Comparison of ENCODE assay signal across 21 cellular contexts in genomic region chr20:43383026-43383795, GRCh38.
DNase-seq lines count a peak whose midpoint lies in the region; ATAC-seq lines count a peak whose summit lies in the region.
"Had no signal": no experiment of that assay in that cellular context is flagged by ENCODE, and none has a peak within 500 bp of the region (broad histone marks: within the 10 kb centered on the region; RNA-seq: fewer than 3 reads in every experiment).

No MANE protein-coding gene starts in this region.

- H3K27me3 ChIP-seq in mesenchymal stem cell (ENCODE audit: control insufficient read depth in 1 of 2, insufficient read depth in 1 of 2, low read length in 2 of 2), result no peaks in the 10 kb centered on the region
- H3K27me3 ChIP-seq: colonic mucosa, foreskin keratinocyte, uterus had no signal

- no peak overlapping the region for H2BK15ac ChIP-seq in mesenchymal stem cell (ENCODE audit: low read depth, poor library complexity, severe bottlenecking)

- no peak overlapping the region for H4K8ac ChIP-seq in mesenchymal stem cell (ENCODE audit: low read length)

- no peak overlapping the region for H3K27ac ChIP-seq in mesenchymal stem cell (ENCODE audit: low read length, poor library complexity, severe bottlenecking)
- H3K27ac ChIP-seq: C4-2B, colonic mucosa, foreskin keratinocyte, prostate gland, uterus had no signal

- H2AFZ ChIP-seq in mesenchymal stem cell (ENCODE audit: low read depth, low read length), result no peak overlapping the region

- H2BK120ac ChIP-seq in mesenchymal stem cell (ENCODE audit: low read depth, low read length), result no peak overlapping the region

- ATAC-seq in GM21717 (IDR thresholded peaks at IDR 0.05; ENCODE audit: unreplicated experiment) (peak; percentile 55), HG03571 (IDR thresholded peaks at IDR 0.05; ENCODE audit: unreplicated experiment) (no peak), HG03045 (IDR thresholded peaks at IDR 0.05; ENCODE audit: unreplicated experiment) (no peak)
- ATAC-seq: activated T-cell treated with anti-CD3 and anti-CD28 coated beads, Interleukin-2, amount 50 U/mL, for 4 hours; foreskin keratinocyte; HepG2 had no signal

- H3K4me3 ChIP-seq in mesenchymal stem cell (ENCODE audit: insufficient read depth in 1 of 2, low read depth in 1 of 2, low read length in 2 of 2), result peak overlapping the region in 1 of 2 experiments; percentile 34
- H3K4me3 ChIP-seq: colonic mucosa, prostate gland, smooth muscle cell, uterus had no signal

- no peak overlapping the region for H3K23ac ChIP-seq in mesenchymal stem cell (ENCODE audit: low read length in 2 of 2)

- no peak overlapping the region for H3K18ac ChIP-seq in mesenchymal stem cell (ENCODE audit: low read depth in 1 of 2, low read length in 2 of 2)

- no peak overlapping the region for H2BK5ac ChIP-seq in mesenchymal stem cell (ENCODE audit: low read depth, low read length, poor library complexity, severe bottlenecking)

- WGBS in mesenchymal stem cell, result 44% methylated on average over 6 of the region's 8 CpGs

- no peaks in the 10 kb centered on the region for H3K79me1 ChIP-seq in mesenchymal stem cell (replicated peaks; ENCODE audit: low read length, poor library complexity, severe bottlenecking)

- H3K9me3 ChIP-seq in mesenchymal stem cell (ENCODE audit: control insufficient read depth, low read length), result no peaks in the 10 kb centered on the region
- H3K9me3 ChIP-seq: colonic mucosa, prostate gland, uterus had no signal

- H4K91ac ChIP-seq in mesenchymal stem cell (ENCODE audit: low read length), result no peak overlapping the region

- DNase-seq in Daoy (ENCODE audit: low read depth) (peak; percentile 26), RPMI7951 (ENCODE audit: low read depth) (peak; percentile 67), mesenchymal stem cell (no peak), HK-2 (ENCODE audit: unreplicated experiment) (no peak), NK-92 (lab: John Stamatoyannopoulos, UW; ENCODE audit: unreplicated experiment) (no peak)
- DNase-seq: activated CD4-positive, alpha-beta memory T cell treated with anti-CD3 and anti-CD28 coated beads, Interleukin-2, amount 10 ng/mL, durations not matched to agents 7 days and 5 days; activated T-cell treated with anti-CD3 and anti-CD28 coated beads, Interleukin-2, amount 50 U/mL, for 4 hours; colonic mucosa; foreskin keratinocyte; GDM1; NCI-H1417; OCI-M1; stimulated activated CD4-positive, alpha-beta T cell treated with anti-CD3 and anti-CD28 coated beads, Interleukin-4, amount 100 ng/mL, for 1 hour; uterus had no signal

- no peak overlapping the region for H3K4me2 ChIP-seq in mesenchymal stem cell (ENCODE audit: low read length, poor library complexity, severe bottlenecking)
- H3K4me2 ChIP-seq: smooth muscle cell had no signal

- no peak overlapping the region for H2BK12ac ChIP-seq in mesenchymal stem cell (ENCODE audit: low read length in 2 of 2)

- peak overlapping the region; percentile 48 for H3K9ac ChIP-seq in mesenchymal stem cell (ENCODE audit: low read length)

- no peak overlapping the region for H3K14ac ChIP-seq in mesenchymal stem cell (ENCODE audit: low read length in 2 of 2)

- H2AK5ac ChIP-seq in mesenchymal stem cell (ENCODE audit: low read length, severe bottlenecking), result no peak overlapping the region

- no peaks in the 10 kb centered on the region for H3K36me3 ChIP-seq in mesenchymal stem cell (ENCODE audit: control insufficient read depth in 1 of 2, insufficient read depth in 2 of 2, low read depth in 1 of 2, low read length in 2 of 2)
- H3K36me3 ChIP-seq: colonic mucosa, prostate gland, uterus had no signal

- H3K4me1 ChIP-seq in mesenchymal stem cell (ENCODE audit: control insufficient read depth, insufficient read depth, low read depth, low read length), result no peaks in the 10 kb centered on the region
- H3K4me1 ChIP-seq: colonic mucosa, foreskin keratinocyte, prostate gland, uterus had no signal

- no peak overlapping the region for H3K4ac ChIP-seq in mesenchymal stem cell (ENCODE audit: low read depth in 1 of 2, low read length in 2 of 2)

Comparison
In these comparisons a context has a peak if more than half of its experiments do, and no peak if none do; other contexts are left out.
1. DNase-seq: peak in Daoy (single experiment) and RPMI7951 (single experiment); none in mesenchymal stem cell (single experiment), HK-2 (single experiment) and NK-92 (single experiment).